Comparison of ENCODE assay signal across 1 cellular context in genomic region chr17:75468311-75468754, GRCh38.
TF ChIP-seq lines count a peak whose summit lies in the region.

No MANE protein-coding gene starts in this region.

TF ChIP-seq in H1, 55 proteins besides CTCF, POLR2A, EP300 and RAD21 (continued from another document):
- no peak for TF ChIP-seq SAP30 (IDR thresholded peaks at IDR 0.05; ENCODE audit: insufficient read depth, insufficient replicate concordance, low read length)
TF ChIP-seq in H1: peak in this region for 0.
